15 cellular contexts compared by ENCODE assay signal in the genomic region with DNA sequence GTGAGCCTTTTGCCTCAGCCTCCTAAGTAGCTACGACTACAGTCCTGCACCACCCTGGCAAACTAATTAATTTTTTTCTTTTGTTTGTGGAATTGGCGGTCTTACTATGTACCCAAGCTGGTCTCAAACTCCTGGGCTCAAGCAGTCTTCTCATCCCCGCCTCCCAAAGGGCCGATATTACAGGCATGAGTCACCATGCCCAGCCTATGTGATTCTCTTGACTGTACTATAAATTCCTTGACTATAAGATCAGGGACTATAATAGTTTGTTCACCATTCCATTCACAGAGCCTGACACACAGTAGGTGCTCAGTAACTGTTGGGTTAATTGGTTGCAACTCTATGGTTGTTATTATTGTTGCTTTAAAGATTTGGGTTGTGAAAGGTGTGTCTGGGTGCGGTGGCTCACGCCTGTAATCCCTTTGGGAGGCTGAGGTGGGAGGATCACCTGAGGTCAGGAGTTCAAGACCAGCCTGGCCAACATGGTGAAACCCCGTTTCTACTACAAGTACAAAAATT. TPM values are rescaled to one million over a fixed set of nuclear protein-coding genes. Genes with fewer than 3 reads are reported as not detected.
DNase-seq lines count a peak whose midpoint lies in the region; ATAC-seq and TF ChIP-seq lines count a peak whose summit lies in the region.
"Had no signal": no experiment of that assay in that cellular context is flagged by ENCODE, and none has a peak within 500 bp of the region (broad histone marks: within the 10 kb centered on the region; RNA-seq: fewer than 3 reads in every experiment).

No MANE protein-coding gene starts in this region.

- no peak overlapping the region for H2BK5ac ChIP-seq in mesendoderm (ENCODE audit: low read length)

- no peak overlapping the region for H2BK120ac ChIP-seq in mesendoderm (ENCODE audit: low read depth, low read length)

- no peaks in the 10 kb centered on the region for H3K9me3 ChIP-seq in CD8-positive, alpha-beta T cell (ENCODE audit: low read length)
- H3K9me3 ChIP-seq in mucosa of descending colon (no peaks in the 10 kb centered on the region), left lung (no peaks in the 10 kb centered on the region)

- H3K4me1 Mint-ChIP-seq in CD8-positive, alpha-beta T cell (ENCODE audit: low read depth) = peaks cover 23% of the 10 kb centered on the region

- H3K4me3 Mint-ChIP-seq in CD8-positive, alpha-beta T cell = no peak overlapping the region
- H3K4me3 Mint-ChIP-seq: central memory CD8-positive, alpha-beta T cell had no signal

- no peaks in the 10 kb centered on the region for H3K9me3 Mint-ChIP-seq in CD8-positive, alpha-beta T cell
- H3K9me3 Mint-ChIP-seq: central memory CD8-positive, alpha-beta T cell had no signal

- H3K79me2 ChIP-seq in mesendoderm (ENCODE audit: control insufficient read depth, insufficient read depth, low read length) = peaks cover 21% of the 10 kb centered on the region

- H3K4me3 ChIP-seq in CD8-positive, alpha-beta T cell (ENCODE audit: low read depth, low read length) = no peak overlapping the region
- H3K4me3 ChIP-seq in NB4 (ENCODE audit: low read depth, low read length) (no peak overlapping the region), mucosa of descending colon (no peak overlapping the region), mesendoderm (ENCODE audit: low read length) (no peak overlapping the region), left lung (no peak overlapping the region)
- H3K4me3 ChIP-seq: BLaER1 had no signal

- peaks cover 7% of the 10 kb centered on the region for H3K79me1 ChIP-seq in mesendoderm (ENCODE audit: low read length)

- no peak overlapping the region for H4K5ac ChIP-seq in mesendoderm (ENCODE audit: low read length)

- no peak overlapping the region for H3K4me2 ChIP-seq in mesendoderm (ENCODE audit: low read length)
- H3K4me2 ChIP-seq: BLaER1 had no signal

- H2BK15ac ChIP-seq in mesendoderm (replicated peaks; ENCODE audit: low read depth) = no peak overlapping the region

- DNase-seq in CD8-positive, alpha-beta T cell = no peak
- DNase-seq in NB4 (ENCODE audit: low read depth) (peak; percentile 13), dedifferentiated amniotic fluid mesenchymal stem cell (ENCODE audit: extremely low spot score) (peak; percentile 19), mucosa of descending colon (no peak), mesendoderm (no peak), HT-29 (ENCODE audit: low spot score) (no peak), left lung (no peak), NOMO-1 treated with dmso at 0.1 percent for 144 hours (lab: John Stamatoyannopoulos, UW; ENCODE audit: unreplicated experiment) (no peak)
- DNase-seq: activated effector memory CD4-positive, alpha-beta T cell treated with Interleukin-2 at 50 U/mL for 16 hours; H7; NCI-H1105 treated with DMSO at 0.1 percent for 48 hours; NCI-H524 treated with DMSO at 0.1 percent for 48 hours; RPMI8226 had no signal

- no peak overlapping the region for H3K18ac ChIP-seq in mesendoderm (ENCODE audit: low read length)

- H3K56ac ChIP-seq in mesendoderm (ENCODE audit: low read length) = no peak overlapping the region

- H3K4ac ChIP-seq in mesendoderm (ENCODE audit: low read depth, low read length) = no peak overlapping the region

- H3K27ac Mint-ChIP-seq in CD8-positive, alpha-beta T cell = peak overlapping the region; percentile 6

- H3K9ac ChIP-seq in mesendoderm (ENCODE audit: low read length) = no peak overlapping the region
- H3K9ac ChIP-seq: BLaER1 had no signal

- whole genome bisulfite sequencing in mesendoderm (ENCODE audit: extremely low coverage, insufficient coverage, low lambda C conversion rate) = no CpG with 5 or more reads among the region's 7 CpGs

- no peaks in the 10 kb centered on the region for H3K27me3 Mint-ChIP-seq in CD8-positive, alpha-beta T cell (ENCODE audit: low read depth)
- H3K27me3 Mint-ChIP-seq: central memory CD8-positive, alpha-beta T cell had no signal

- no peaks in the 10 kb centered on the region for H3K4me1 ChIP-seq in CD8-positive, alpha-beta T cell (ENCODE audit: insufficient read depth, low read length)
- H3K4me1 ChIP-seq in mucosa of descending colon (ENCODE audit: low read depth) = peaks cover 3% of the 10 kb centered on the region
- H3K4me1 ChIP-seq in mesendoderm (ENCODE audit: control insufficient read depth, low read depth, low read length) = no peaks in the 10 kb centered on the region
- H3K4me1 ChIP-seq in left lung = peaks cover 0 to 11% of the 10 kb centered on the region in 2 donors
- H3K4me1 ChIP-seq: BLaER1 had no signal

- intact Hi-C loops in CD8-positive, alpha-beta T cell (cut with DNase I, micrococcal nuclease) = no loop called here
- intact Hi-C loops in mucosa of descending colon (cut with DNase I, micrococcal nuclease) = no loop called here
- intact Hi-C loops in left lung (cut with DNase I) = no loop called here

- TF ChIP-seq POLR2A in NB4 (IDR thresholded peaks at IDR 0.05; ENCODE audit: extremely low read depth, insufficient read length) = no peak

- H3K27ac ChIP-seq in CD8-positive, alpha-beta T cell (ENCODE audit: low read depth, low read length) = no peak overlapping the region
- H3K27ac ChIP-seq in mesendoderm (ENCODE audit: low read depth, low read length) = no peak overlapping the region
- no peak overlapping the region for H3K27ac ChIP-seq in left lung
- H3K27ac ChIP-seq: BLaER1 had no signal

- no peak for TF ChIP-seq CTCF in CD8-positive, alpha-beta T cell (IDR thresholded peaks at IDR 0.05)
- TF ChIP-seq CTCF in NB4 (IDR thresholded peaks at IDR 0.05; ENCODE audit: low read depth, low read length) (no peak), mucosa of descending colon (IDR thresholded peaks at IDR 0.05) (no peak), left lung (IDR thresholded peaks at IDR 0.05) (no peak)

- H3K36me3 ChIP-seq in CD8-positive, alpha-beta T cell (ENCODE audit: insufficient read depth, low read length) = no peaks in the 10 kb centered on the region
- H3K36me3 ChIP-seq in mucosa of descending colon (ENCODE audit: low read depth) (no peaks in the 10 kb centered on the region), mesendoderm (ENCODE audit: control insufficient read depth, insufficient read depth, low read length) (no peaks in the 10 kb centered on the region), left lung (peaks cover 0 to 15% of the 10 kb centered on the region in 2 donors)

- ATAC-seq in CD8-positive, alpha-beta T cell = no peak
- peak; percentile 83 for ATAC-seq in mucosa of descending colon
- no peak for ATAC-seq in left lung

- no peak overlapping the region for H4K8ac ChIP-seq in mesendoderm (ENCODE audit: low read depth, low read length)

- no peak overlapping the region for H2AK5ac ChIP-seq in mesendoderm (ENCODE audit: low read length)

- peaks cover 15% of the 10 kb centered on the region for H3K36me3 Mint-ChIP-seq in CD8-positive, alpha-beta T cell

- CTCF ChIA-PET in CD8-positive, alpha-beta T cell (lab: Charles Lee) = no interaction called here

- POLR2A ChIA-PET in CD8-positive, alpha-beta T cell (lab: Charles Lee) = no interaction called here

- H3K27me3 ChIP-seq in CD8-positive, alpha-beta T cell (ENCODE audit: insufficient read depth, low read length) = no peaks in the 10 kb centered on the region
- H3K27me3 ChIP-seq in mesendoderm (ENCODE audit: insufficient read depth, low read length, poor library complexity) (no peaks in the 10 kb centered on the region), left lung (no peaks in the 10 kb centered on the region)
- H3K27me3 ChIP-seq: BLaER1 had no signal

- H3K23ac ChIP-seq in mesendoderm (ENCODE audit: low read length) = no peak overlapping the region

RNA-seq across cellular contexts. Expression of a gene that starts 17.3 kb away (rescaled TPM):
- 10 to 100 TPM; 88.8 to 96.1 TPM for total RNA-seq in CD8-positive, alpha-beta T cell
- total RNA-seq in mucosa of descending colon = 10 to 100 TPM; 75.8 to 91.4 (median 87.1) TPM
- polyA plus RNA-seq in mesendoderm (2013, experiment 1 of 2) = 107 TPM
- polyA plus RNA-seq in mesendoderm (2013, experiment 2 of 2) = 109 TPM
- total RNA-seq in HT-29 (2014; rRNA removed; shearing (Covaris generic)) = 58.5 and 77.3 TPM in 2 replicates
- 100 to 1,000 TPM in 1 of 2 donors, 10 to 100 TPM in 1; 71.7 to 102 TPM for total RNA-seq in left lung

RNA-seq across cellular contexts. Expression of a gene that starts 17.6 kb away (rescaled TPM):
- total RNA-seq in CD8-positive, alpha-beta T cell = 100 to 1,000 TPM; 122 to 138 TPM
- total RNA-seq in mucosa of descending colon = 100 to 1,000 TPM in 1 of 3 donors, 10 to 100 TPM in 2; 55.8 to 114 (median 56.7) TPM
- polyA plus RNA-seq in mesendoderm (2013, experiment 1 of 2) = 43.1 TPM
- polyA plus RNA-seq in mesendoderm (2013, experiment 2 of 2) = 42.0 TPM
- 24.6 and 24.8 TPM in 2 replicates for total RNA-seq in HT-29 (2014; rRNA removed; shearing (Covaris generic))
- 10 to 100 TPM; 43.7 to 65.1 TPM for total RNA-seq in left lung

Comparison
In these comparisons a context has a peak if more than half of its experiments do, and no peak if none do; other contexts are left out.
1. DNase-seq: peak in NB4 (single experiment) and dedifferentiated amniotic fluid mesenchymal stem cell (single experiment); none in CD8-positive, alpha-beta T cell (0 of 7), mucosa of descending colon (0 of 3), mesendoderm (single experiment), HT-29 (single experiment), left lung (0 of 2) and NOMO-1 treated with dmso at 0.1 percent for 144 hours (single experiment).